ENCODE assay signal across 12 cellular contexts in genomic region chr1:173212952-173213491, GRCh38. TPM values are rescaled to one million over a fixed set of nuclear protein-coding genes. Genes with fewer than 3 reads are reported as not detected.
DNase-seq lines count a peak whose midpoint lies in the region; ATAC-seq and TF ChIP-seq lines count a peak whose summit lies in the region.
"Had no signal": no experiment of that assay in that cellular context is flagged by ENCODE, and none has a peak within 500 bp of the region (broad histone marks: within the 10 kb centered on the region; RNA-seq: fewer than 3 reads in every experiment).

No MANE protein-coding gene starts in this region.

- no peaks in the 10 kb centered on the region for H3K9me3 Mint-ChIP-seq in osteocyte (ENCODE audit: unreplicated experiment)
- H3K9me3 Mint-ChIP-seq: activated T-cell treated with anti-CD3 and anti-CD28 coated beads, Interleukin-2, amount 50 U/mL, for 24 hours; brain had no signal

- no peaks in the 10 kb centered on the region for H3K9me3 ChIP-seq in right lobe of liver
- H3K9me3 ChIP-seq in stomach: no peaks in the 10 kb centered on the region

- intact Hi-C loops in right lobe of liver (cut with DNase I): no loop called here
- intact Hi-C loops in stomach (cut with DNase I; ENCODE audit: low total_unique reads): loop anchor here (10.0 kb wide), 1 partner anchor 398 kb away; no protein-coding TSS in a partner anchor

- H3K27ac ChIP-seq in right lobe of liver (no peak overlapping the region), stomach (no peak overlapping the region)

- DNase-seq in right lobe of liver: no peak
- no peak for DNase-seq in stomach
- no peak for DNase-seq in osteocyte (ENCODE audit: extremely low spot score, unreplicated experiment)
- DNase-seq in NCI-H524 treated with DMSO at 0.1 percent for 48 hours (lab: John Stamatoyannopoulos, UW): no peak
- no peak for DNase-seq in NCI-H1105 (lab: John Stamatoyannopoulos, UW)
- DNase-seq: activated T-cell treated with anti-CD3 and anti-CD28 coated beads, Interleukin-2, amount 50 U/mL, for 24 hours; Calu3; RPMI8226 had no signal

- WGBS in right lobe of liver (ENCODE audit: insufficient coverage, low coverage, low lambda C conversion rate, missing lambda C conversion rate): 52% methylated on average over 2 of the region's 2 CpGs
- WGBS in stomach, 5 donors: 58 to 73% (median 64%) methylated on average over 2 of the region's 2 CpGs

- no peaks in the 10 kb centered on the region for H3K36me3 Mint-ChIP-seq in osteocyte (ENCODE audit: unreplicated experiment)
- H3K36me3 Mint-ChIP-seq: brain had no signal

- TF ChIP-seq POLR2A in right lobe of liver (IDR thresholded peaks at IDR 0.05): no peak
- TF ChIP-seq POLR2A in stomach (IDR thresholded peaks at IDR 0.05): no peak

- no peak overlapping the region for H3K27ac Mint-ChIP-seq in osteocyte (ENCODE audit: unreplicated experiment)
- H3K27ac Mint-ChIP-seq: activated T-cell treated with anti-CD3 and anti-CD28 coated beads, Interleukin-2, amount 50 U/mL, for 24 hours; brain had no signal

- no peaks in the 10 kb centered on the region for H3K4me1 Mint-ChIP-seq in osteocyte (ENCODE audit: unreplicated experiment)

- peak; percentile 95 for ATAC-seq in GM18870 (IDR thresholded peaks at IDR 0.05; ENCODE audit: unreplicated experiment)
- ATAC-seq in GM21526 (IDR thresholded peaks at IDR 0.05; ENCODE audit: low FRiP score, unreplicated experiment): peak; percentile 71
- ATAC-seq in HG03097 (IDR thresholded peaks at IDR 0.05; ENCODE audit: low FRiP score, unreplicated experiment): peak; percentile 80
- ATAC-seq in right lobe of liver: peak in 3 of 4 donors; percentile 37 to 65 (median 50)

- TF ChIP-seq CTCF in right lobe of liver (IDR thresholded peaks at IDR 0.05) (no peak), stomach (IDR thresholded peaks at IDR 0.05) (no peak), osteocyte (IDR thresholded peaks at IDR 0.05) (no peak)

- no peak for TF ChIP-seq EP300 in stomach (IDR thresholded peaks at IDR 0.05)

- H3K4me1 ChIP-seq in right lobe of liver (peaks cover 0 to 8% (median 0%) of the 10 kb centered on the region in 4 donors), stomach (peaks cover 0 to 22% (median 13%) of the 10 kb centered on the region in 4 donors)

- no peaks in the 10 kb centered on the region for H3K36me3 ChIP-seq in right lobe of liver
- H3K36me3 ChIP-seq in stomach: no peaks in the 10 kb centered on the region

- no peak overlapping the region for H3K4me3 Mint-ChIP-seq in osteocyte (ENCODE audit: unreplicated experiment)
- H3K4me3 Mint-ChIP-seq: activated T-cell treated with anti-CD3 and anti-CD28 coated beads, Interleukin-2, amount 50 U/mL, for 24 hours; brain had no signal

- H3K4me3 ChIP-seq in right lobe of liver: no peak overlapping the region
- H3K4me3 ChIP-seq in stomach: no peak overlapping the region

- peaks cover 3% of the 10 kb centered on the region for H3K27me3 Mint-ChIP-seq in osteocyte (ENCODE audit: unreplicated experiment)
- H3K27me3 Mint-ChIP-seq: brain had no signal

- H3K27me3 ChIP-seq in right lobe of liver (no peaks in the 10 kb centered on the region), stomach (no peaks in the 10 kb centered on the region)

RNA-seq across cellular contexts. Expression of gene TNFSF4, which starts 5.9 kb away (rescaled TPM):
- under 1 TPM; 0.49 to 0.97 (median 0.55) TPM for total RNA-seq in right lobe of liver
- total RNA-seq in stomach: 1 to 10 TPM in 1 of 5 donors, under 1 TPM in 1, not detected in 3; 0.14 to 2.2 TPM
- under 1 TPM in 2 of 3 donors, not detected in 1; 0.50 to 0.62 TPM for polyA plus RNA-seq in stomach
- 0.35 and 0.57 TPM in 2 replicates for total RNA-seq in osteocyte
